18 cellular contexts compared by ENCODE assay signal in the genomic region with DNA sequence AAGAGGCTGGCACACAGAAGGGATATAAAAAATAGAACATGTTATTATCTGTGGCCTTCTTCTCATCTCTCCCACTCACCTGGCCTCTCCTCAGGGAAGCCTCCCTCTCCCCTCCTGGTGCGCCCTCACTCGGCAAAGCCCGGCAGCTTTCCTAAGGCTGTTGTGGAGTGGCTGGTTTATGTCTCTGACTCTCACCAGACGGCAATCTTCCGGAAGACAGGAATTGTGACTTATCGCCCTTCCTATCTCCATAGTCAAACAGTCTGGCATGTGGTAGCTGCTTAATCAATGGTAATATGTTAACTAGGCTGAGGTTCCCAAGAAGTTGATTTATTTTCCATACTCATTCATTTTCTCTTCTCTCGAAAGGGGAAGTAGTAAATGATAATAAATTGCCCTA.
"Had no signal": no experiment of that assay in that cellular context is flagged by ENCODE, and none has a peak within 500 bp of the region (broad histone marks: within the 10 kb centered on the region; RNA-seq: fewer than 3 reads in every experiment).

No MANE protein-coding gene starts in this region.

- H3K27ac Mint-ChIP-seq: activated CD4-positive, alpha-beta T cell treated with anti-CD3 and anti-CD28 coated beads, Interleukin-2, amount 10 ng/mL, durations not matched to agents 7 days and 5 days; activated CD8-positive, alpha-beta T cell treated with anti-CD3 and anti-CD28 coated beads, Interleukin-2, amount 10 ng/mL, durations not matched to agents 7 days and 5 days; activated naive CD4-positive, alpha-beta T cell treated with anti-CD3 and anti-CD28 coated beads for 36 hours; nephron; stimulated activated effector memory CD8-positive, alpha-beta T cell treated with anti-CD3 and anti-CD28 coated beads, Interleukin-12 subunit alpha, Interleukin-12 subunit beta, amount 100 ng/mL, for 72 hours; type B pancreatic cell had no signal

- H3K4me3 Mint-ChIP-seq: activated CD4-positive, alpha-beta T cell treated with anti-CD3 and anti-CD28 coated beads, Interleukin-2, amount 10 ng/mL, durations not matched to agents 7 days and 5 days; activated CD8-positive, alpha-beta T cell treated with anti-CD3 and anti-CD28 coated beads, Interleukin-2, amount 10 ng/mL, durations not matched to agents 7 days and 5 days; activated naive CD4-positive, alpha-beta T cell treated with anti-CD3 and anti-CD28 coated beads for 36 hours; activated T-cell treated with anti-CD3 and anti-CD28 coated beads, Interleukin-2, amount 50 U/mL, for 4 hours; brain; nephron; stimulated activated effector memory CD8-positive, alpha-beta T cell treated with anti-CD3 and anti-CD28 coated beads, Interleukin-12 subunit alpha, Interleukin-12 subunit beta, amount 100 ng/mL, for 72 hours; type B pancreatic cell had no signal

- DNase-seq: activated CD4-positive, alpha-beta T cell treated with anti-CD3 and anti-CD28 coated beads, Interleukin-2, amount 10 ng/mL, durations not matched to agents 7 days and 5 days; activated CD8-positive, alpha-beta T cell treated with anti-CD3 and anti-CD28 coated beads, Interleukin-2, amount 10 ng/mL, durations not matched to agents 7 days and 5 days; activated naive CD4-positive, alpha-beta T cell treated with anti-CD3 and anti-CD28 coated beads for 36 hours; activated T-cell treated with anti-CD3 and anti-CD28 coated beads, Interleukin-2, amount 50 U/mL, for 4 hours; anterior cingulate cortex; caudate nucleus; foreskin keratinocyte; hypothalamus; midbrain; nucleus accumbens; stimulated activated CD4-positive, alpha-beta T cell treated with anti-CD3 and anti-CD28 coated beads, Interleukin-4, amount 100 ng/mL, for 1 hour; stomach; testis had no signal

- H3K27me3 Mint-ChIP-seq: activated CD4-positive, alpha-beta T cell treated with anti-CD3 and anti-CD28 coated beads, Interleukin-2, amount 10 ng/mL, durations not matched to agents 7 days and 5 days; brain; type B pancreatic cell had no signal

- H3K36me3 Mint-ChIP-seq: stimulated activated effector memory CD8-positive, alpha-beta T cell treated with anti-CD3 and anti-CD28 coated beads, Interleukin-12 subunit alpha, Interleukin-12 subunit beta, amount 100 ng/mL, for 72 hours had no signal

- H3K9me3 Mint-ChIP-seq: activated CD4-positive, alpha-beta T cell treated with anti-CD3 and anti-CD28 coated beads, Interleukin-2, amount 10 ng/mL, durations not matched to agents 7 days and 5 days; activated naive CD4-positive, alpha-beta T cell treated with anti-CD3 and anti-CD28 coated beads for 36 hours; activated T-cell treated with anti-CD3 and anti-CD28 coated beads, Interleukin-2, amount 50 U/mL, for 4 hours; nephron; stimulated activated effector memory CD8-positive, alpha-beta T cell treated with anti-CD3 and anti-CD28 coated beads, Interleukin-12 subunit alpha, Interleukin-12 subunit beta, amount 100 ng/mL, for 72 hours; type B pancreatic cell had no signal

- ATAC-seq: activated CD4-positive, CD25-positive, alpha-beta regulatory T cell treated with anti-CD3 and anti-CD28 coated beads, Interleukin-2, amount 50 U/mL, for 24 hours; activated CD8-positive, alpha-beta T cell treated with anti-CD3 and anti-CD28 coated beads, Interleukin-2, amount 10 ng/mL, durations not matched to agents 7 days and 5 days; activated T-cell treated with anti-CD3 and anti-CD28 coated beads, Interleukin-2, amount 50 U/mL, for 4 hours; foreskin keratinocyte; stimulated activated effector memory CD8-positive, alpha-beta T cell treated with anti-CD3 and anti-CD28 coated beads, Interleukin-12 subunit alpha, Interleukin-12 subunit beta, amount 100 ng/mL, for 72 hours had no signal
